ENCODE assay signal across 20 cellular contexts in genomic region chr2:109387221-109387735, GRCh38.
"Had no signal": no experiment of that assay in that cellular context is flagged by ENCODE, and none has a peak within 500 bp of the region (broad histone marks: within the 10 kb centered on the region; RNA-seq: fewer than 3 reads in every experiment).

No MANE protein-coding gene starts in this region.

- H3K9me3 Mint-ChIP-seq: central memory CD8-positive, alpha-beta T cell; naive thymus-derived CD8-positive, alpha-beta T cell; stimulated activated naive CD8-positive, alpha-beta T cell treated with anti-CD3 and anti-CD28 coated beads, Interleukin-15, amount 100 ng/mL, for 72 hours had no signal

- H3K9me3 ChIP-seq: esophagus squamous epithelium, heart right ventricle, mucosa of descending colon, neutrophil, ovary, thoracic aorta, transverse colon had no signal

- H3K27ac ChIP-seq: epithelial cell of prostate, esophagus squamous epithelium, heart right ventricle, neutrophil, ovary, thoracic aorta, transverse colon had no signal

- H3K4me3 ChIP-seq: esophagus squamous epithelium, heart right ventricle, mucosa of descending colon, ovary, thoracic aorta, transverse colon had no signal

- H3K27ac Mint-ChIP-seq: stimulated activated memory B cell treated with anti-CD40 and anti-IgM and Interleukin-4, amounts not matched to agents 10 μg/mL and 1 μg/mL and 100 μg/mL, for 72 hours had no signal

- H3K27me3 ChIP-seq: esophagus squamous epithelium, heart right ventricle, neutrophil, ovary, transverse colon had no signal

- H3K36me3 ChIP-seq: esophagus squamous epithelium, heart right ventricle, neutrophil, ovary, thoracic aorta, transverse colon had no signal

- H3K36me3 Mint-ChIP-seq: stimulated activated memory B cell treated with anti-CD40 and anti-IgM and Interleukin-4, amounts not matched to agents 10 μg/mL and 1 μg/mL and 100 μg/mL, for 72 hours had no signal

- H3K27me3 Mint-ChIP-seq: naive thymus-derived CD8-positive, alpha-beta T cell; stimulated activated naive CD8-positive, alpha-beta T cell treated with anti-CD3 and anti-CD28 coated beads, Interleukin-15, amount 100 ng/mL, for 72 hours had no signal

- DNase-seq: effector memory CD4-positive, alpha-beta T cell; esophagus squamous epithelium; foreskin fibroblast; heart right ventricle; hypothalamus; ovary; stimulated activated CD4-positive, alpha-beta T cell treated with anti-CD3 and anti-CD28 coated beads, Interleukin-15, amount 100 ng/mL, for 24 hours; stimulated activated CD4-positive, alpha-beta T cell treated with anti-CD3 and anti-CD28 coated beads, Interleukin-1b, Interleukin-23, amount 100 ng/mL, for 48 hours; stimulated activated CD4-positive, alpha-beta T cell treated with anti-CD3 and anti-CD28 coated beads, Interleukin-4, amount 100 ng/mL, for 24 hours; stimulated activated naive CD8-positive, alpha-beta T cell treated with anti-CD3 and anti-CD28 coated beads, Interleukin-15, amount 100 ng/mL, for 72 hours; substantia nigra; transverse colon had no signal

- H3K4me3 Mint-ChIP-seq: central memory CD8-positive, alpha-beta T cell; naive thymus-derived CD8-positive, alpha-beta T cell; stimulated activated memory B cell treated with anti-CD40 and anti-IgM and Interleukin-4, amounts not matched to agents 10 μg/mL and 1 μg/mL and 100 μg/mL, for 72 hours; stimulated activated naive CD8-positive, alpha-beta T cell treated with anti-CD3 and anti-CD28 coated beads, Interleukin-15, amount 100 ng/mL, for 72 hours had no signal

- FAIRE-seq: islet of Langerhans had no signal

- H3K4me1 Mint-ChIP-seq: central memory CD8-positive, alpha-beta T cell; stimulated activated memory B cell treated with anti-CD40 and anti-IgM and Interleukin-4, amounts not matched to agents 10 μg/mL and 1 μg/mL and 100 μg/mL, for 72 hours; stimulated activated naive CD8-positive, alpha-beta T cell treated with anti-CD3 and anti-CD28 coated beads, Interleukin-15, amount 100 ng/mL, for 72 hours had no signal
